Comparison of ENCODE assay signal across 20 cellular contexts in the genomic region with DNA sequence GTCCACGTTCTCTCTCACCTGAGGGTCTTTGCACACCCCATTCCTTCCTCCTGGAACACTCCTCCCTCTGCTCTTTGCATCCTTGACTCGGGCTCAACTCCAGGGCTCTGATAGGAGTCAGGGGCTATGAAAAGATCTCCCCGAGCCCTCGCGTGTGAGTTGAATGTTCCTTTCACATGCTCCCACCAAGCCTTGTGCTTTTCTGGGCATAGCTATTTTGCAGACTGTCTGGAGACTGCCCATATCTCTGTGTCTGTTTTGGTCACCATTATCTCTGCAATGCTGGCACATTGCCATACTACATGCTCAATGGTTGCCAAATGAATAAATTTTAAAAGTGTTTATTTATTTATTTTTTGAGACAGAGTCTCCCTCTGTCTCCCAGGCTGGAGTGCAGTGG. TPM values are rescaled to one million over a fixed set of nuclear protein-coding genes. Genes with fewer than 3 reads are reported as not detected.
A peak's percentile ranks its signal among the peaks of the same experiment; 100 is the strongest.
DNase-seq lines count a peak whose midpoint lies in the region; ATAC-seq and TF ChIP-seq lines count a peak whose summit lies in the region.
"Had no signal": no experiment of that assay in that cellular context is flagged by ENCODE, and none has a peak within 500 bp of the region (broad histone marks: within the 10 kb centered on the region; RNA-seq: fewer than 3 reads in every experiment).

No MANE protein-coding gene starts in this region.

- WGBS in heart left ventricle, 4 donors, result 38 to 42% (median 40%) methylated on average over 5 of the region's 5 CpGs
- WGBS in transverse colon (ENCODE audit: low coverage in 1 of 2), 2 donors, result 80 to 94% methylated on average over 1 to 5 of the region's 5 CpGs

- TF ChIP-seq EP300 in transverse colon (IDR thresholded peaks at IDR 0.05; ENCODE audit: low read depth), result no peak

- H3K4me1 ChIP-seq in BE2C (peaks cover 12% of the 10 kb centered on the region), heart left ventricle (peaks cover 0 to 30% (median 14%) of the 10 kb centered on the region in 12 donors), transverse colon (peaks cover 0 to 2% (median under 1%) of the 10 kb centered on the region in 4 donors)
- H3K4me1 ChIP-seq: colonic mucosa had no signal

- H3K27me3 ChIP-seq in BE2C, result no peaks in the 10 kb centered on the region
- no peaks in the 10 kb centered on the region for H3K27me3 ChIP-seq in heart left ventricle
- no peaks in the 10 kb centered on the region for H3K27me3 ChIP-seq in transverse colon
- H3K27me3 ChIP-seq: BLaER1 treated with 17β-estradiol and CSF1 and Interleukin-3, amounts not matched to agents 10 nM and 100 nM; colonic mucosa; foreskin keratinocyte; tibial artery had no signal

- no peak overlapping the region for H3K4me3 ChIP-seq in BE2C (ENCODE audit: low read depth, low read length)
- H3K4me3 ChIP-seq in heart left ventricle, result no peak overlapping the region
- no peak overlapping the region for H3K4me3 ChIP-seq in transverse colon
- H3K4me3 ChIP-seq: BLaER1 treated with 17β-estradiol and CSF1 and Interleukin-3, amounts not matched to agents 10 nM and 100 nM; colonic mucosa; tibial artery had no signal

- peaks cover 7% of the 10 kb centered on the region for H3K9me3 Mint-ChIP-seq in activated T-helper 1 cell treated with anti-CD3 and anti-CD28 coated beads, Interleukin-12 subunit alpha, Interleukin-12 subunit beta, Interleukin-2, Interleukin-4 antibody, amounts not matched to agents 30 ng/mL and 10 ng/mL and 1 ng/mL, durations not matched to agents 14 hours and 24 hours and 36 hours
- H3K9me3 Mint-ChIP-seq: neural crest cell; stimulated activated memory B cell treated with anti-CD40 and anti-IgM and Interleukin-4, amounts not matched to agents 10 μg/mL and 1 μg/mL and 100 μg/mL, for 72 hours had no signal

- peaks cover 4% of the 10 kb centered on the region for H3K36me3 Mint-ChIP-seq in activated T-helper 1 cell treated with anti-CD3 and anti-CD28 coated beads, Interleukin-12 subunit alpha, Interleukin-12 subunit beta, Interleukin-2, Interleukin-4 antibody, amounts not matched to agents 30 ng/mL and 10 ng/mL and 1 ng/mL, durations not matched to agents 14 hours and 24 hours and 36 hours (ENCODE audit: low read depth)
- H3K36me3 Mint-ChIP-seq: stimulated activated memory B cell treated with anti-CD40 and anti-IgM and Interleukin-4, amounts not matched to agents 10 μg/mL and 1 μg/mL and 100 μg/mL, for 72 hours had no signal

- H3K9me3 ChIP-seq in BE2C, result no peaks in the 10 kb centered on the region
- H3K9me3 ChIP-seq in heart left ventricle, result no peaks in the 10 kb centered on the region
- no peaks in the 10 kb centered on the region for H3K9me3 ChIP-seq in transverse colon
- H3K9me3 ChIP-seq: BLaER1 treated with 17β-estradiol and CSF1 and Interleukin-3, amounts not matched to agents 10 nM and 100 nM; colonic mucosa; tibial artery had no signal

- intact Hi-C loops in activated T-helper 1 cell treated with anti-CD3 and anti-CD28 coated beads, Interleukin-12 subunit alpha, Interleukin-12 subunit beta, Interleukin-2, Interleukin-4 antibody, amounts not matched to agents 30 ng/mL and 10 ng/mL and 1 ng/mL, durations not matched to agents 14 hours and 24 hours and 36 hours (cut with micrococcal nuclease), result loop anchor here (2.0 kb wide), 3 partner anchors 15 to 57 kb away; a partner anchor contains a TSS
- intact Hi-C loops in heart left ventricle (cut with DNase I), result loop anchor here in 2 of 10 donors (10.0 kb wide), 2 partner anchors 57 to 127 kb away; a partner anchor contains a TSS
- intact Hi-C loops in transverse colon (cut with DNase I; ENCODE audit: low total_unique reads), result no loop called here

- in situ Hi-C loops in transverse colon (cut with MboI; ENCODE audit: low pct_ligation_motif_present in 1 of 4, low pct_unique_long_range_greater_than_20kb in 1 of 4, low sequenced_read_pairs in 3 of 4), result no loop called here

- TF ChIP-seq POLR2A in heart left ventricle (IDR thresholded peaks at IDR 0.05), result no peak
- no peak for TF ChIP-seq POLR2A in transverse colon (IDR thresholded peaks at IDR 0.05)

- TF ChIP-seq CTCF in BE2C (IDR thresholded peaks at IDR 0.05; ENCODE audit: low read depth, low read length) (no peak), heart left ventricle (IDR thresholded peaks at IDR 0.05) (no peak), transverse colon (IDR thresholded peaks at IDR 0.05) (no peak)

- ATAC-seq in heart left ventricle (peak; percentile 74 to 90 (median 85)), HG02759 (IDR thresholded peaks at IDR 0.05; ENCODE audit: unreplicated experiment) (no peak)
- ATAC-seq: foreskin keratinocyte, Panc1 had no signal

- H3K27ac ChIP-seq in heart left ventricle (peak overlapping the region in 10 of 12 donors; percentile 41 to 91 (median 58)), transverse colon (no peak overlapping the region)
- H3K27ac ChIP-seq: BLaER1 treated with 17β-estradiol and CSF1 and Interleukin-3, amounts not matched to agents 10 nM and 100 nM; colonic mucosa; foreskin keratinocyte; tibial artery had no signal

- no peak overlapping the region for H3K4me3 Mint-ChIP-seq in activated T-helper 1 cell treated with anti-CD3 and anti-CD28 coated beads, Interleukin-12 subunit alpha, Interleukin-12 subunit beta, Interleukin-2, Interleukin-4 antibody, amounts not matched to agents 30 ng/mL and 10 ng/mL and 1 ng/mL, durations not matched to agents 14 hours and 24 hours and 36 hours
- H3K4me3 Mint-ChIP-seq: neural crest cell; stimulated activated memory B cell treated with anti-CD40 and anti-IgM and Interleukin-4, amounts not matched to agents 10 μg/mL and 1 μg/mL and 100 μg/mL, for 72 hours had no signal

- H3K4me1 Mint-ChIP-seq in activated T-helper 1 cell treated with anti-CD3 and anti-CD28 coated beads, Interleukin-12 subunit alpha, Interleukin-12 subunit beta, Interleukin-2, Interleukin-4 antibody, amounts not matched to agents 30 ng/mL and 10 ng/mL and 1 ng/mL, durations not matched to agents 14 hours and 24 hours and 36 hours (ENCODE audit: low read depth), result peaks cover 38% of the 10 kb centered on the region
- H3K4me1 Mint-ChIP-seq: neural crest cell had no signal

- DNase-seq in NCI-H345 (lab: John Stamatoyannopoulos, UW), result peak; percentile 22
- no peak for DNase-seq in NCI-H345 treated with DMSO at 0.1 percent for 48 hours (lab: John Stamatoyannopoulos, UW; ENCODE audit: unreplicated experiment)
- peak; percentile 38 for DNase-seq in BE2C
- DNase-seq in activated T-helper 1 cell treated with anti-CD3 and anti-CD28 coated beads, Interleukin-12 subunit alpha, Interleukin-12 subunit beta, Interleukin-2, Interleukin-4 antibody, amounts not matched to agents 30 ng/mL and 10 ng/mL and 1 ng/mL, durations not matched to agents 14 hours and 24 hours and 36 hours (ENCODE audit: low spot score), result no peak
- peak in 3 of 5 donors; percentile 42 to 45 (median 45) for DNase-seq in heart left ventricle
- DNase-seq in occipital lobe (lab: John Stamatoyannopoulos, UW), result no peak
- DNase-seq in transverse colon, result no peak
- DNase-seq: activated CD8-positive, alpha-beta memory T cell treated with anti-CD3 and anti-CD28 coated beads for 24 hours; colonic mucosa; DMS153; foreskin keratinocyte; kidney glomerular epithelial cell; NCI-H748 treated with DMSO at 0.1 percent for 48 hours; retina; tibial artery had no signal

- H3K27me3 Mint-ChIP-seq in activated T-helper 1 cell treated with anti-CD3 and anti-CD28 coated beads, Interleukin-12 subunit alpha, Interleukin-12 subunit beta, Interleukin-2, Interleukin-4 antibody, amounts not matched to agents 30 ng/mL and 10 ng/mL and 1 ng/mL, durations not matched to agents 14 hours and 24 hours and 36 hours (ENCODE audit: insufficient read depth), result no peaks in the 10 kb centered on the region

- H3K36me3 ChIP-seq in BE2C (no peaks in the 10 kb centered on the region), heart left ventricle (no peaks in the 10 kb centered on the region), transverse colon (no peaks in the 10 kb centered on the region)
- H3K36me3 ChIP-seq: BLaER1 treated with 17β-estradiol and CSF1 and Interleukin-3, amounts not matched to agents 10 nM and 100 nM; colonic mucosa; tibial artery had no signal

- H3K27ac Mint-ChIP-seq in activated T-helper 1 cell treated with anti-CD3 and anti-CD28 coated beads, Interleukin-12 subunit alpha, Interleukin-12 subunit beta, Interleukin-2, Interleukin-4 antibody, amounts not matched to agents 30 ng/mL and 10 ng/mL and 1 ng/mL, durations not matched to agents 14 hours and 24 hours and 36 hours, result peak overlapping the region; percentile 96

RNA-seq across cellular contexts. Expression of a gene that starts 56.9 kb away (rescaled TPM):
- 5.9 TPM for polyA plus RNA-seq in BE2C (2012; ENCODE audit: insufficient read depth, insufficient read length, low read depth)
- total RNA-seq in activated T-helper 1 cell treated with anti-CD3 and anti-CD28 coated beads, Interleukin-12 subunit alpha, Interleukin-12 subunit beta, Interleukin-2, Interleukin-4 antibody, amounts not matched to agents 30 ng/mL and 10 ng/mL and 1 ng/mL, durations not matched to agents 14 hours and 24 hours and 36 hours, result 25.8 and 27.5 TPM in 2 replicates
- total RNA-seq in heart left ventricle (100 to 1,000 TPM in 3 of 9 donors, 10 to 100 TPM in 6; 65.0 to 223 (median 81.5) TPM), occipital lobe (31.5 TPM), transverse colon (100 to 1,000 TPM; 222 to 335 (median 288) TPM)
- 100 to 1,000 TPM in 1 of 2 donors, 10 to 100 TPM in 1; 64.9 to 110 TPM for polyA plus RNA-seq in heart left ventricle

Comparison
In these comparisons a context has a peak if more than half of its experiments do, and no peak if none do; other contexts are left out.
1. DNase-seq: peak in NCI-H345 (single experiment), BE2C (single experiment) and heart left ventricle (3 of 5); none in NCI-H345 treated with DMSO at 0.1 percent for 48 hours (single experiment), activated T-helper 1 cell treated with anti-CD3 and anti-CD28 coated beads, Interleukin-12 subunit alpha, Interleukin-12 subunit beta, Interleukin-2, Interleukin-4 antibody, amounts not matched to agents 30 ng/mL and 10 ng/mL and 1 ng/mL, durations not matched to agents 14 hours and 24 hours and 36 hours (single experiment), occipital lobe (single experiment) and transverse colon (single experiment).
2. H3K27ac ChIP-seq: peak in heart left ventricle (10 of 12); none in transverse colon (0 of 4).